ENCODE assay signal across 20 cellular contexts in genomic region chr3:60979861-60980739, GRCh38.
DNase-seq lines count a peak whose midpoint lies in the region; ATAC-seq and TF ChIP-seq lines count a peak whose summit lies in the region.
"Had no signal": no experiment of that assay in that cellular context is flagged by ENCODE, and none has a peak within 500 bp of the region (broad histone marks: within the 10 kb centered on the region; RNA-seq: fewer than 3 reads in every experiment).

No MANE protein-coding gene starts in this region.

- H3K9me3 Mint-ChIP-seq in endothelial cell (ENCODE audit: unreplicated experiment) = no peaks in the 10 kb centered on the region

- H3K9me3 ChIP-seq in mesodermal cell (ENCODE audit: control insufficient read depth, low read length) (peaks cover 7% of the 10 kb centered on the region), thoracic aorta (peaks cover 3% of the 10 kb centered on the region)
- H3K9me3 ChIP-seq: BE2C had no signal

- no peaks in the 10 kb centered on the region for H3K27me3 ChIP-seq in thoracic aorta (replicated peaks; ENCODE audit: insufficient read depth)
- H3K27me3 ChIP-seq: BE2C had no signal

- H3K27ac ChIP-seq in mesodermal cell (ENCODE audit: low read depth, low read length, severe bottlenecking) (peak overlapping the region; percentile 30), thoracic aorta (no peak overlapping the region)
- H3K27ac ChIP-seq: KMS-11 had no signal

- DNase-seq in GM04503 (ENCODE audit: low read depth) (peak; percentile 2), choroid plexus epithelial cell (ENCODE audit: low read depth) (peak; percentile 67), thoracic aorta (ENCODE audit: low spot score) (no peak), endothelial cell (ENCODE audit: low spot score) (no peak)
- DNase-seq: activated CD4-positive, alpha-beta T cell treated with anti-CD3 and anti-CD28 coated beads for 1 hour; BE2C; cerebellar nuclear complex; DMS 273 treated with DMSO at 0.1 percent for 48 hours; immature natural killer cell; naive thymus-derived CD8-positive, alpha-beta T cell; NCI-H1092 treated with DMSO at 0.1 percent for 48 hours; NCI-H2081 treated with DMSO at 0.1 percent for 48 hours; NCI-H524 treated with DMSO at 0.1 percent for 48 hours; SHP77; stimulated activated CD4-positive, alpha-beta T cell treated with anti-CD3 and anti-CD28 coated beads, Interleukin-2, amount 100 ng/mL, for 24 hours had no signal

- peaks cover 7% of the 10 kb centered on the region for H3K27me3 Mint-ChIP-seq in endothelial cell (ENCODE audit: unreplicated experiment)
- H3K27me3 Mint-ChIP-seq: activated T-helper 17 cell treated with anti-CD3 and anti-CD28 coated beads, Interleukin-2, amount 50 U/mL, for 72 hours; naive thymus-derived CD8-positive, alpha-beta T cell had no signal

- ATAC-seq in thoracic aorta (ENCODE audit: insufficient number of reproducible peaks, low FRiP score, low read depth) (peak; percentile 28), GM18873 (IDR thresholded peaks at IDR 0.05; ENCODE audit: low FRiP score, unreplicated experiment) (no peak), GM21529 (IDR thresholded peaks at IDR 0.05; ENCODE audit: unreplicated experiment) (no peak)
- ATAC-seq: activated T-helper 17 cell treated with anti-CD3 and anti-CD28 coated beads, Interleukin-2, amount 50 U/mL, for 72 hours; naive thymus-derived CD8-positive, alpha-beta T cell had no signal

- no peaks in the 10 kb centered on the region for H3K4me1 Mint-ChIP-seq in endothelial cell (ENCODE audit: unreplicated experiment)
- H3K4me1 Mint-ChIP-seq: activated T-helper 17 cell treated with anti-CD3 and anti-CD28 coated beads, Interleukin-2, amount 50 U/mL, for 72 hours; naive thymus-derived CD8-positive, alpha-beta T cell had no signal

- H3K27ac Mint-ChIP-seq in endothelial cell (ENCODE audit: unreplicated experiment) = no peak overlapping the region
- H3K27ac Mint-ChIP-seq: activated T-helper 17 cell treated with anti-CD3 and anti-CD28 coated beads, Interleukin-2, amount 50 U/mL, for 72 hours; immature natural killer cell had no signal

- TF ChIP-seq CTCF in choroid plexus epithelial cell (conservative IDR thresholded peaks at IDR 0.05; ENCODE audit: low read depth, low read length) = no peak
- no peak for TF ChIP-seq CTCF in thoracic aorta (IDR thresholded peaks at IDR 0.05)
- no peak for TF ChIP-seq CTCF in endothelial cell (IDR thresholded peaks at IDR 0.05; ENCODE audit: unreplicated experiment)

- H3K4me1 ChIP-seq in mesodermal cell (ENCODE audit: control insufficient read depth, insufficient read depth, low read length, poor library complexity, severe bottlenecking) = no peaks in the 10 kb centered on the region
- H3K4me1 ChIP-seq in thoracic aorta (ENCODE audit: control insufficient read depth in 1 of 2, low read depth in 2 of 2) = no peaks in the 10 kb centered on the region
- H3K4me1 ChIP-seq: BE2C had no signal

- WGBS in mesodermal cell (ENCODE audit: insufficient coverage in 2 of 2), 2 experiments = 73 to 75% methylated on average over 1 of the region's 3 CpGs

- no peaks in the 10 kb centered on the region for H3K36me3 ChIP-seq in mesodermal cell (ENCODE audit: control insufficient read depth, insufficient read depth, low read length)
- H3K36me3 ChIP-seq in thoracic aorta = no peaks in the 10 kb centered on the region
- H3K36me3 ChIP-seq: BE2C had no signal

- peaks cover 3% of the 10 kb centered on the region for H3K36me3 Mint-ChIP-seq in endothelial cell (ENCODE audit: low read depth, unreplicated experiment)
- H3K36me3 Mint-ChIP-seq: immature natural killer cell had no signal

- no peak overlapping the region for H3K4me3 Mint-ChIP-seq in endothelial cell (ENCODE audit: unreplicated experiment)
- H3K4me3 Mint-ChIP-seq: activated T-helper 17 cell treated with anti-CD3 and anti-CD28 coated beads, Interleukin-2, amount 50 U/mL, for 72 hours; immature natural killer cell; naive thymus-derived CD8-positive, alpha-beta T cell had no signal

- H3K4me3 ChIP-seq in choroid plexus epithelial cell (ENCODE audit: low read depth, low read length) (no peak overlapping the region), mesodermal cell (ENCODE audit: extremely low read depth, insufficient read depth, low read length, poor library complexity, severe bottlenecking) (no peak overlapping the region), thoracic aorta (no peak overlapping the region)

Comparison
In these comparisons a context has a peak if more than half of its experiments do, and no peak if none do; other contexts are left out.
1. DNase-seq: peak in GM04503 (single experiment) and choroid plexus epithelial cell (single experiment); none in thoracic aorta (single experiment) and endothelial cell (single experiment).